In genomic region chr15:35181538-35181937, GRCh38 we compare ENCODE assay signal across 11 cellular contexts.
DNase-seq lines count a peak whose midpoint lies in the region; ATAC-seq and TF ChIP-seq lines count a peak whose summit lies in the region.
"Had no signal": no experiment of that assay in that cellular context is flagged by ENCODE, and none has a peak within 500 bp of the region (broad histone marks: within the 10 kb centered on the region; RNA-seq: fewer than 3 reads in every experiment).

No MANE protein-coding gene starts in this region.

- BruUV-seq in MCF 10A (replicated peaks; lab: Mats Ljungman, UMichigan), result no TSS peak

- no peaks in the 10 kb centered on the region for H3K4me1 ChIP-seq in breast epithelium
- H3K4me1 ChIP-seq in right lobe of liver, result no peaks in the 10 kb centered on the region

- H3K27me3 Mint-ChIP-seq in MCF 10A (ENCODE audit: insufficient read depth, unreplicated experiment), result no peaks in the 10 kb centered on the region

- TF ChIP-seq POLR2A in breast epithelium (IDR thresholded peaks at IDR 0.05) (no peak), right lobe of liver (IDR thresholded peaks at IDR 0.05) (no peak)

- H3K36me3 ChIP-seq in breast epithelium (no peaks in the 10 kb centered on the region), right lobe of liver (no peaks in the 10 kb centered on the region)

- CTCF ChIA-PET in MCF 10A (lab: Yijun Ruan, JAX), result interaction anchor here (1.0 kb wide), 1 partner anchor 15 kb away, joined by 3 read pairs; no protein-coding TSS in a partner anchor

- no peaks in the 10 kb centered on the region for H3K9me3 Mint-ChIP-seq in MCF 10A (ENCODE audit: unreplicated experiment)

- H3K36me3 Mint-ChIP-seq in MCF 10A (ENCODE audit: insufficient read depth, unreplicated experiment), result peaks cover 10% of the 10 kb centered on the region

- H3K27ac Mint-ChIP-seq in MCF 10A (ENCODE audit: low read depth, unreplicated experiment), result no peak overlapping the region

- DNase-seq in MCF 10A (ENCODE audit: unreplicated experiment) (peak; percentile 21), breast epithelium (ENCODE audit: low spot score in 2 of 2) (no peak), amniotic epithelial cell (ENCODE audit: low read depth) (peak; percentile 37), stromal cell of bone marrow (ENCODE audit: low read depth) (peak; percentile 22), HuH-7.5 (ENCODE audit: low spot score) (no peak), amniotic stem cell (lab: John Stamatoyannopoulos, UW) (no peak), right lobe of liver (no peak)
- DNase-seq: activated CD8-positive, alpha-beta memory T cell treated with anti-CD3 and anti-CD28 coated beads, Interleukin-2, amount 50 U/mL, for 48 hours; effector memory CD4-positive, alpha-beta T cell; SIG-M5 had no signal

- POLR2A ChIA-PET in MCF 10A (lab: Yijun Ruan, JAX), result interaction anchor here (0.5 kb wide), 2 partner anchors 18 to 100 kb away, joined by 3 read pairs; no protein-coding TSS in a partner anchor

- H3K4me1 Mint-ChIP-seq in MCF 10A (ENCODE audit: insufficient read depth, unreplicated experiment), result peaks cover 5% of the 10 kb centered on the region

- H3K4me3 Mint-ChIP-seq in MCF 10A (ENCODE audit: unreplicated experiment), result no peak overlapping the region

- H3K27ac ChIP-seq in breast epithelium, result no peak overlapping the region
- H3K27ac ChIP-seq in right lobe of liver, result no peak overlapping the region

- H3K9me3 ChIP-seq in breast epithelium (no peaks in the 10 kb centered on the region), right lobe of liver (no peaks in the 10 kb centered on the region)

- intact Hi-C loops in MCF 10A (cut with micrococcal nuclease) (no loop called here), breast epithelium (cut with DNase I; ENCODE audit: low total_unique reads) (no loop called here), right lobe of liver (cut with DNase I) (no loop called here)

- H3K4me3 ChIP-seq in breast epithelium (no peak overlapping the region), right lobe of liver (no peak overlapping the region)

- H3K27me3 ChIP-seq in breast epithelium (no peaks in the 10 kb centered on the region), right lobe of liver (no peaks in the 10 kb centered on the region)

- no peak for TF ChIP-seq CTCF in MCF 10A (IDR thresholded peaks at IDR 0.05; ENCODE audit: unreplicated experiment)
- no peak for TF ChIP-seq CTCF in breast epithelium (IDR thresholded peaks at IDR 0.05)
- TF ChIP-seq CTCF in right lobe of liver (IDR thresholded peaks at IDR 0.05), result no peak

- ATAC-seq in HG03135 (IDR thresholded peaks at IDR 0.05; ENCODE audit: unreplicated experiment) (peak; percentile 77), right lobe of liver (no peak)

Comparison
In these comparisons a context has a peak if more than half of its experiments do, and no peak if none do; other contexts are left out.
1. DNase-seq: peak in MCF 10A (single experiment), amniotic epithelial cell (single experiment) and stromal cell of bone marrow (single experiment); none in breast epithelium (0 of 2), HuH-7.5 (single experiment), amniotic stem cell (single experiment) and right lobe of liver (0 of 3).